In the genomic region with DNA sequence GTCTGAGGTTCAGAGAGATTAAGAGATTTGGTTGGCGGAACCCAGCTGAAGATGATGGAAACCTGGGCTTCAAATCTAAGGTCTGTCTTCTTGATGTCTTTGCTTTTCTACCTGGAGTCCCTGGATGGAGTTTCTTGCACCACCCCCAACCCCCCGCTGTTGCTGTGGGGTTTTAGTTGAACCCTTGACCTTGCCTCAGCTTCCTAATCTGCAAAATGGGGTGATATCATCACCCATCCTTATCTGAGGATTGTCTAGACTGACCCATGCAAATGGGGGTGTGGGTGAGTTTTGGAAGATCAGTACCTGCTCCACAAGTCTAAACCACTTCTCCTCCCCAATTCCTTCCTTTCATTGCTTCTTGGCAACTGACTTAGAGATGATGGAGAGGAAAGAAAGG, we compare ENCODE assay signal across 29 cellular contexts.
"Had no signal": no experiment of that assay in that cellular context is flagged by ENCODE, and none has a peak within 500 bp of the region (broad histone marks: within the 10 kb centered on the region; RNA-seq: fewer than 3 reads in every experiment).

No MANE protein-coding gene starts in this region.

- H3K4me2 ChIP-seq: SK-N-SH had no signal

- H3K4me1 ChIP-seq: ascending aorta, Peyer's patch had no signal

- FAIRE-seq: TTC549 had no signal

- ATAC-seq: activated CD8-positive, alpha-beta T cell treated with anti-CD3 and anti-CD28 coated beads, Interleukin-2, amount 10 ng/mL, durations not matched to agents 7 days and 5 days; PC-3 had no signal

- H3K27ac ChIP-seq: ascending aorta, cardiac muscle cell, Peyer's patch, SJSA1 had no signal

- H3K4me3 ChIP-seq: ascending aorta, cardiac muscle cell, Peyer's patch, SJSA1 had no signal

- H3K36me3 ChIP-seq: ascending aorta, cardiac muscle cell, Peyer's patch, SJSA1 had no signal

- H3K9me3 ChIP-seq: ascending aorta, Peyer's patch, SJSA1, SK-N-SH had no signal

- H3K9ac ChIP-seq: SK-N-SH had no signal

- DNase-seq: activated CD4-positive, alpha-beta T cell treated with anti-CD3 and anti-CD28 coated beads, Interleukin-2, amount 10 ng/mL, durations not matched to agents 24 days and 14 days; activated CD4-positive, alpha-beta T cell treated with anti-CD3 and anti-CD28 coated beads, Interleukin-2, amount 50 U/mL, for 4 hours; activated CD8-positive, alpha-beta T cell treated with anti-CD3 and anti-CD28 coated beads, Interleukin-2, amount 10 ng/mL, durations not matched to agents 7 days and 5 days; activated gamma-delta T cell; activated naive CD4-positive, alpha-beta T cell treated with Interleukin-2 at 50 U/mL for 16 hours; activated naive CD8-positive, alpha-beta T cell treated with anti-CD3 and anti-CD28 coated beads, Interleukin-2, amount 10 ng/mL, durations not matched to agents 7 days and 5 days; activated T-cell treated with anti-CD3 and anti-CD28 coated beads, Interleukin-2, amount 50 U/mL, for 24 hours; amygdala; NCI-H1092 treated with DMSO at 0.1 percent for 48 hours; NCI-H1417; NCI-H146; NCI-H187; NCI-H2029 treated with DMSO at 0.1 percent for 48 hours; NCI-H2107; NCI-H2171 treated with DMSO at 0.1 percent for 48 hours; NCI-H2227 treated with DMSO at 0.1 percent for 48 hours; NCI-H446; NCI-H510A treated with DMSO at 0.1 percent for 48 hours; NCI-H526 treated with DMSO at 0.1 percent for 48 hours; NCI-H774; PC-3; Peyer's patch; RPMI8226; SHP77 treated with DMSO at 0.1 percent for 48 hours; SK-N-SH had no signal

- H3K27me3 ChIP-seq: ascending aorta, Peyer's patch, SJSA1 had no signal
